30 cellular contexts compared by ENCODE assay signal in genomic region chr17:38546396-38546795, GRCh38. TPM values are rescaled to one million over a fixed set of nuclear protein-coding genes. Genes with fewer than 3 reads are reported as not detected.
"Had no signal": no experiment of that assay in that cellular context is flagged by ENCODE, and none has a peak within 500 bp of the region (broad histone marks: within the 10 kb centered on the region; RNA-seq: fewer than 3 reads in every experiment).

No MANE protein-coding gene starts in this region.

- DNase-seq: nephron progenitor cell; occipital lobe; ovary; psoas muscle; spleen; stimulated activated CD4-positive, alpha-beta T cell treated with anti-CD3 and anti-CD28 coated beads, Interleukin-12 subunit alpha, Interleukin-12 subunit beta, amount 100 ng/mL, for 4 hours; stimulated activated CD4-positive, alpha-beta T cell treated with anti-CD3 and anti-CD28 coated beads, Interleukin-1b, Interleukin-23, amount 100 ng/mL, for 48 hours; stimulated activated CD4-positive, alpha-beta T cell treated with anti-CD3 and anti-CD28 coated beads, Interleukin-4, amount 100 ng/mL, for 1 hour; stimulated activated CD4-positive, alpha-beta T cell treated with anti-CD3 and anti-CD28 coated beads, Interleukin-4, amount 100 ng/mL, for 4 hours; stimulated activated CD8-positive, alpha-beta memory T cell treated with anti-CD3 and anti-CD28 coated beads, Interleukin-4, amount 100 ng/mL, for 48 hours; stimulated activated naive CD4-positive, alpha-beta T cell; stimulated activated naive CD8-positive, alpha-beta T cell treated with anti-CD3 and anti-CD28 coated beads, Interleukin-15, amount 100 ng/mL, for 72 hours; stimulated activated naive CD8-positive, alpha-beta T cell treated with anti-CD3 and anti-CD28 coated beads, Interleukin-15, Interleukin-2, amounts not matched to agents 100 U/mL and 50 U/mL, for 24 hours; substantia nigra; testis; tibial artery; transverse colon; upper lobe of right lung; uterus had no signal

- H3K27ac ChIP-seq: ovary, parathyroid adenoma, psoas muscle, skin epidermis, spleen, suprapubic skin, testis, tibial artery, transverse colon, upper lobe of right lung, uterus had no signal

- H3K4me3 Mint-ChIP-seq: naive thymus-derived CD8-positive, alpha-beta T cell; natural killer cell treated with Interleukin-12 subunit alpha and Interleukin-12 subunit beta and Interleukin-15 and Interleukin-18, amount 100 ng/mL, for 72 hours; nephron progenitor cell; neural crest cell; stimulated activated memory B cell treated with anti-CD40 and anti-IgM and Interleukin-4, amounts not matched to agents 10 μg/mL and 1 μg/mL and 100 μg/mL, for 72 hours; stimulated activated naive CD8-positive, alpha-beta T cell treated with anti-CD3 and anti-CD28 coated beads, Interleukin-15, amount 100 ng/mL, for 72 hours; type B pancreatic cell had no signal

- H3K4me2 ChIP-seq: smooth muscle cell had no signal

- H2AFZ ChIP-seq: parathyroid adenoma had no signal

- H3K4me1 Mint-ChIP-seq: naive thymus-derived CD8-positive, alpha-beta T cell; neural crest cell; stimulated activated memory B cell treated with anti-CD40 and anti-IgM and Interleukin-4, amounts not matched to agents 10 μg/mL and 1 μg/mL and 100 μg/mL, for 72 hours had no signal

- H3K9me3 Mint-ChIP-seq: naive thymus-derived CD8-positive, alpha-beta T cell; natural killer cell treated with Interleukin-12 subunit alpha and Interleukin-12 subunit beta and Interleukin-15 and Interleukin-18, amount 100 ng/mL, for 72 hours; nephron progenitor cell; neural crest cell; stimulated activated memory B cell treated with anti-CD40 and anti-IgM and Interleukin-4, amounts not matched to agents 10 μg/mL and 1 μg/mL and 100 μg/mL, for 72 hours; stimulated activated naive CD8-positive, alpha-beta T cell treated with anti-CD3 and anti-CD28 coated beads, Interleukin-15, amount 100 ng/mL, for 72 hours; type B pancreatic cell had no signal

- H3K27me3 ChIP-seq: ovary, testis, uterus had no signal

- H3K79me2 ChIP-seq: parathyroid adenoma had no signal

- H3K27ac Mint-ChIP-seq: naive thymus-derived CD8-positive, alpha-beta T cell; natural killer cell treated with Interleukin-12 subunit alpha and Interleukin-12 subunit beta and Interleukin-15 and Interleukin-18, amount 100 ng/mL, for 72 hours; nephron progenitor cell; progenitor cell of endocrine pancreas; stimulated activated memory B cell treated with anti-CD40 and anti-IgM and Interleukin-4, amounts not matched to agents 10 μg/mL and 1 μg/mL and 100 μg/mL, for 72 hours; type B pancreatic cell had no signal

- H3K27me3 Mint-ChIP-seq: type B pancreatic cell had no signal

- H3K36me3 Mint-ChIP-seq: naive thymus-derived CD8-positive, alpha-beta T cell; natural killer cell treated with Interleukin-12 subunit alpha and Interleukin-12 subunit beta and Interleukin-15 and Interleukin-18, amount 100 ng/mL, for 72 hours; stimulated activated memory B cell treated with anti-CD40 and anti-IgM and Interleukin-4, amounts not matched to agents 10 μg/mL and 1 μg/mL and 100 μg/mL, for 72 hours; type B pancreatic cell had no signal

- H3K9ac ChIP-seq: parathyroid adenoma had no signal

- H3K4me1 ChIP-seq: parathyroid adenoma, psoas muscle, spleen, testis, transverse colon, upper lobe of right lung, uterus had no signal

- H3K4me3 ChIP-seq: ovary, psoas muscle, skin epidermis, smooth muscle cell, spleen, suprapubic skin, testis, tibial artery, transverse colon, upper lobe of right lung, uterus had no signal

- H3K9me3 ChIP-seq: ovary, psoas muscle, spleen, suprapubic skin, testis, tibial artery, transverse colon, upper lobe of right lung, uterus had no signal

- H3K36me3 ChIP-seq: ovary, spleen, suprapubic skin, tibial artery, transverse colon, upper lobe of right lung, uterus had no signal

RNA-seq across cellular contexts. Expression of gene SRCIN1, which starts 59.4 kb away (rescaled TPM):
- total RNA-seq: osteoblast had no signal
- polyA plus RNA-seq: naive thymus-derived CD8-positive, alpha-beta T cell had no signal
